ENCODE assay signal across 18 cellular contexts in genomic region chr15:41666353-41666920, GRCh38. TPM values are rescaled to one million over a fixed set of nuclear protein-coding genes. Genes with fewer than 3 reads are reported as not detected.
DNase-seq lines count a peak whose midpoint lies in the region; ATAC-seq, FAIRE-seq and TF ChIP-seq lines count a peak whose summit lies in the region.
"Had no signal": no experiment of that assay in that cellular context is flagged by ENCODE, and none has a peak within 500 bp of the region (broad histone marks: within the 10 kb centered on the region; RNA-seq: fewer than 3 reads in every experiment).

No MANE protein-coding gene starts in this region.

- no TSS peak for BruUV-seq in K562 (replicated peaks; lab: Mats Ljungman, UMichigan)

- CTCF ChIA-PET in K562 (lab: Yijun Ruan, JAX; ENCODE audit: low intra/inter-chr PET ratio): no interaction called here

- WGBS in K562 (ENCODE audit: insufficient coverage, low coverage, missing lambda C conversion rate): 49% methylated on average over 3 of the region's 3 CpGs
- WGBS in psoas muscle, 3 donors: 85 to 89% (median 86%) methylated on average over 3 of the region's 3 CpGs

- POLR2A ChIA-PET in K562 (lab: Yijun Ruan, JAX): interaction anchor here (0.7 kb wide), 1 partner anchor 383 kb away, joined by 4 read pairs; no protein-coding TSS in a partner anchor

- no peak for TF ChIP-seq POLR2A in K562 (conservative IDR thresholded peaks at IDR 0.05)

- no peaks in the 10 kb centered on the region for H3K27me3 ChIP-seq in K562 (ENCODE audit: control insufficient read depth in 2 of 2, insufficient read depth in 2 of 2, low read length in 2 of 2)
- no peaks in the 10 kb centered on the region for H3K27me3 ChIP-seq in psoas muscle (ENCODE audit: insufficient read depth in 3 of 3, low read length in 2 of 3)
- H3K27me3 ChIP-seq: gastrocnemius medialis had no signal

- H3K9me1 ChIP-seq in K562 (ENCODE audit: control insufficient read depth, insufficient read depth, low read length): no peaks in the 10 kb centered on the region

- DNase-seq in DMS53 (lab: John Stamatoyannopoulos, UW) (peak; percentile 44), LNCaP clone FGC (ENCODE audit: low read depth) (peak; percentile 41), K562 (ENCODE audit: extremely low read depth in 1 of 4, low spot score in 3 of 4) (no peak), left colon (no peak), psoas muscle (no peak), Right ventricle myocardium superior (no peak)
- DNase-seq: amygdala; gastrocnemius medialis; Kasumi-1; left ventricle myocardium inferior; NCI-H1417 treated with DMSO at 0.1 percent for 48 hours; NCI-H2171 treated with DMSO at 0.1 percent for 48 hours; occipital lobe; stimulated activated CD4-positive, alpha-beta T cell treated with anti-CD3 and anti-CD28 coated beads, Interleukin-4, amount 100 ng/mL, for 1 hour; T-cell had no signal

- no peak for ATAC-seq in K562
- ATAC-seq in left colon: peak; percentile 49
- no peak for ATAC-seq in HG03175 (IDR thresholded peaks at IDR 0.05; ENCODE audit: unreplicated experiment)
- no peak for ATAC-seq in GM18867 (IDR thresholded peaks at IDR 0.05; ENCODE audit: unreplicated experiment)
- no peak for ATAC-seq in psoas muscle
- ATAC-seq in Right ventricle myocardium superior (ENCODE audit: poor library complexity): no peak
- ATAC-seq: gastrocnemius medialis, T-cell had no signal

- H3K36me3 ChIP-seq in K562 (ENCODE audit: control insufficient read depth, insufficient read depth, low read length) (peaks cover 23% of the 10 kb centered on the region), psoas muscle (ENCODE audit: insufficient read depth in 1 of 2, low read depth in 1 of 2) (no peaks in the 10 kb centered on the region)
- H3K36me3 ChIP-seq: gastrocnemius medialis had no signal

- TF ChIP-seq CTCF in LNCaP clone FGC (IDR thresholded peaks at IDR 0.05; ENCODE audit: control insufficient read depth, extremely low read depth, insufficient read depth) (no peak), K562 (IDR thresholded peaks at IDR 0.05 in 2 of 3, conservative IDR thresholded peaks at IDR 0.05 in 1 of 3; ENCODE audit: insufficient read depth in 2 of 3, low read depth in 1 of 3, low read length in 3 of 3) (no peak), psoas muscle (IDR thresholded peaks at IDR 0.05) (no peak)

- H3K9ac ChIP-seq in K562 (ENCODE audit: insufficient read depth in 1 of 2, low read depth in 2 of 2, low read length in 2 of 2): no peak overlapping the region

- FAIRE-seq in K562 (lab: Jason Lieb, UNC): no peak
- FAIRE-seq: GM12892 had no signal

- H3K79me2 ChIP-seq in K562 (ENCODE audit: control insufficient read depth, insufficient read depth, low read length): peaks cover 98% of the 10 kb centered on the region

- no peaks in the 10 kb centered on the region for H3K9me3 ChIP-seq in K562 (replicated peaks; ENCODE audit: control insufficient read depth, insufficient read depth, low read depth, low read length)
- H3K9me3 ChIP-seq in psoas muscle: no peaks in the 10 kb centered on the region
- H3K9me3 ChIP-seq: gastrocnemius medialis, left ventricle myocardium inferior had no signal

- H2AFZ ChIP-seq in K562 (ENCODE audit: low read depth, low read length): no peak overlapping the region

- H3K4me2 ChIP-seq in K562 (ENCODE audit: insufficient read depth, low read length): no peak overlapping the region

- peaks cover 8 to 10% of the 10 kb centered on the region in 2 experiments; a peak in 3 of 5 replicates for H3K4me1 ChIP-seq in K562 (replicated peaks in 1 of 2; ENCODE audit: control insufficient read depth in 2 of 2, insufficient read depth in 2 of 2, low read length in 2 of 2)
- peaks cover 14% of the 10 kb centered on the region for H3K4me1 ChIP-seq in psoas muscle

- H3K27ac ChIP-seq in K562 (ENCODE audit: extremely low read depth, low read depth, low read length) (no peak overlapping the region), psoas muscle (no peak overlapping the region)
- H3K27ac ChIP-seq: gastrocnemius medialis, left ventricle myocardium inferior had no signal

- in situ Hi-C loops in K562 (cut with MboI): no loop called here

- H4K20me1 ChIP-seq in K562 (replicated peaks; ENCODE audit: control insufficient read depth, insufficient read depth, low read length): no peaks in the 10 kb centered on the region; the same call in none of the 2 replicates

- H3K4me3 ChIP-seq in LNCaP clone FGC (ENCODE audit: low read depth, low read length): no peak overlapping the region
- H3K4me3 ChIP-seq in K562: no peak overlapping the region
- no peak overlapping the region for H3K4me3 ChIP-seq in psoas muscle
- H3K4me3 ChIP-seq: gastrocnemius medialis, left ventricle myocardium inferior had no signal

- TF ChIP-seq EP300 in K562 (IDR thresholded peaks at IDR 0.05; ENCODE audit: low read length): no peak

- no peak for TF ChIP-seq RAD21 in K562 (CRISPR knock-in tag; conservative IDR thresholded peaks at IDR 0.05 in 1 of 2, IDR thresholded peaks at IDR 0.05 in 1 of 2)

- intact Hi-C loops in K562 (cut with micrococcal nuclease): loop anchor here (10.0 kb wide), 1 partner anchor 202 kb away; no protein-coding TSS in a partner anchor
- intact Hi-C loops in left colon (cut with DNase I, micrococcal nuclease): no loop called here
- intact Hi-C loops in psoas muscle (cut with DNase I): loop anchor here in 1 of 2 donors (10.0 kb wide), 1 partner anchor 112 kb away; the partner anchor contains the start of gene TYRO3
- intact Hi-C loops in Right ventricle myocardium superior (cut with DNase I): no loop called here

TF ChIP-seq in K562, 482 proteins besides CTCF, POLR2A, EP300 and RAD21:
- TF ChIP-seq MNT (conservative IDR thresholded peaks at IDR 0.05): peak; percentile 41; a peak in 1 of 4 replicates
- TF ChIP-seq POLR2AphosphoS5 (IDR thresholded peaks at IDR 0.05; ENCODE audit: control insufficient read depth, insufficient read depth, low read depth, low read length): no peak

RNA-seq across cellular contexts. Expression of gene MGA, which starts 6.2 kb away (rescaled TPM):
- 68.6 and 206 TPM in 2 replicates for total RNA-seq in K562 (2011; cell fraction: chromatin; rRNA removed; ENCODE audit: low replicate concordance)
- total RNA-seq in K562 (2011; cell fraction: nucleolus; rRNA removed): 29.5 and 38.4 TPM in 2 replicates
- 68.1 and 97.3 TPM in 2 replicates for total RNA-seq in K562 (2011; cell fraction: nucleoplasm; rRNA removed)
- total RNA-seq in K562 (2014; rRNA removed) (23.0 and 23.9 TPM in 2 replicates), K562 (2014; rRNA removed; fragmentation: Illumina TruSeq; extraction: Trizol) (56.1 and 59.4 TPM in 2 replicates), K562 (2015; rRNA removed; fragmentation: Illumina TruSeq; extraction: Trizol) (44.8 and 47.5 TPM in 2 replicates), K562 (2021) (43.3 and 45.3 TPM in 2 replicates), left colon (10 to 100 TPM; 26.9 to 28.2 TPM), psoas muscle (10 to 100 TPM; 13.1 to 25.8 (median 19.9) TPM), Right ventricle myocardium superior (25.0 TPM)
- polyA plus RNA-seq in K562 (2011; rRNA removed) (15.1 and 18.2 TPM in 2 replicates), K562 (2014; fragmentation: Illumina TruSeq; extraction: Trizol) (15.4 and 21.1 TPM in 2 replicates), K562 (2014; fragmentation: Nextera tagmentation; extraction: Ambion mirVana) (1 to 10 TPM; 4.7 to 4.8 TPM), K562 (2014; rRNA removed) (8.9 and 9.7 TPM in 2 replicates), psoas muscle (10 to 100 TPM in 1 of 3 donors, 1 to 10 TPM in 2; 2.6 to 10.5 (median 3.2) TPM)
- polyA plus RNA-seq in K562 (2011; cell fraction: cytosol; rRNA removed): 7.3 and 9.3 TPM in 2 replicates
- polyA plus RNA-seq in K562 (2011; cell fraction: nucleus; rRNA removed): 18.7 and 21.6 TPM in 2 replicates
- 10.1 and 11.9 TPM in 2 replicates for polyA plus RNA-seq in K562 (2012)
- 132 and 175 TPM in 2 replicates for polyA minus RNA-seq in K562 (2011; rRNA and poly(A)+ RNA removed)
- 41.2 and 42.2 TPM in 2 replicates for polyA minus RNA-seq in K562 (2011; cell fraction: cytosol; rRNA and poly(A)+ RNA removed)
- polyA minus RNA-seq in K562 (2011; cell fraction: nucleus; rRNA and poly(A)+ RNA removed): 26.8 and 59.2 TPM in 2 replicates

Comparison
In these comparisons a context has a peak if more than half of its experiments do, and no peak if none do; other contexts are left out.
1. DNase-seq: peak in DMS53 (single experiment) and LNCaP clone FGC (single experiment); none in K562 (0 of 4), left colon (0 of 2), psoas muscle (0 of 2) and Right ventricle myocardium superior (single experiment).